9 cellular contexts compared by ENCODE assay signal in the genomic region with DNA sequence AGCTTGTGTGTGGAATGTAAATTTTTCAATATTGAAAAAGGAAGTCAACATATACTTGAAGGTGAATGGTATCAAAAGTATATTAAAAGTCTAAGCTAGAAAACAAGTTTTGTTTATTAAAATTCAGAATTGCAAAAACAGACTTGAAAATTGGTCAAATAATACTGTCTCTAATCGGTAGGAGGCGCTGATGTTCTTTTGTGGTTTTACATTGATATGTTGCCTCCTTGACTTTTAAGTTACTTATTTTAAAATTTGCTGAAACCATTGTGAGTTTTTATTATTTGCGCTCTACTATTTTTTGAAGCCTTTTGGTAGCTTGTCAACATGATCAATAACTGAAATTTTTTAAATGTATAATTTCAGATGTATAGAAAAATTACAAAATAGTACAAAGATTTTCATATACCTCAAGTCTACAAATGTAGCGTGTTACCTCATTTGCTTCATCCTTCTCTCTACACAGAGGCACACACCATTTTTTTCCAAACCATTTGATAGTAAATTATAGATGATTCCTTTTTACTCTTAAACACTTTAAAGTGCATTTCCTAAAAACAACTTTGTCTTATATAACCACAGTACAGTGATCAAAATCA. TPM values are rescaled to one million over a fixed set of nuclear protein-coding genes. Genes with fewer than 3 reads are reported as not detected.
A peak's percentile ranks its signal among the peaks of the same experiment; 100 is the strongest.
DNase-seq lines count a peak whose midpoint lies in the region; ATAC-seq and TF ChIP-seq lines count a peak whose summit lies in the region.
"Had no signal": no experiment of that assay in that cellular context is flagged by ENCODE, and none has a peak within 500 bp of the region (broad histone marks: within the 10 kb centered on the region; RNA-seq: fewer than 3 reads in every experiment).

No MANE protein-coding gene starts in this region.

- no peak for TF ChIP-seq EP300 in transverse colon (IDR thresholded peaks at IDR 0.05; ENCODE audit: low read depth)

- peaks cover 0 to 28% of the 10 kb centered on the region in 2 donors for H3K4me1 ChIP-seq in right atrium auricular region
- H3K4me1 ChIP-seq in transverse colon, result peaks cover 0 to 8% (median 0%) of the 10 kb centered on the region in 4 donors

- H3K9me3 ChIP-seq in right atrium auricular region, result no peaks in the 10 kb centered on the region
- H3K9me3 ChIP-seq in transverse colon, result no peaks in the 10 kb centered on the region

- no peaks in the 10 kb centered on the region for H3K27me3 Mint-ChIP-seq in activated T-cell treated with anti-CD3 and anti-CD28 coated beads, Interleukin-2, amount 50 U/mL, for 72 hours (ENCODE audit: low read depth)
- no peaks in the 10 kb centered on the region for H3K27me3 Mint-ChIP-seq in activated T-cell treated with anti-CD3 and anti-CD28 coated beads, Interleukin-2, amount 50 U/mL, for 4 hours (ENCODE audit: low read depth)
- H3K27me3 Mint-ChIP-seq in WTC11 (ENCODE audit: low read depth), result no peaks in the 10 kb centered on the region
- H3K27me3 Mint-ChIP-seq in activated naive CD4-positive, alpha-beta T cell treated with anti-CD3 and anti-CD28 coated beads for 36 hours (ENCODE audit: low read depth), result no peaks in the 10 kb centered on the region

- H3K27me3 ChIP-seq in right atrium auricular region (no peaks in the 10 kb centered on the region), transverse colon (no peaks in the 10 kb centered on the region)

- TF ChIP-seq POLR2A in transverse colon (IDR thresholded peaks at IDR 0.05), result no peak

- H3K4me1 Mint-ChIP-seq in activated T-cell treated with anti-CD3 and anti-CD28 coated beads, Interleukin-2, amount 50 U/mL, for 72 hours (ENCODE audit: low read depth), result peaks cover 44% of the 10 kb centered on the region
- H3K4me1 Mint-ChIP-seq in activated T-cell treated with anti-CD3 and anti-CD28 coated beads, Interleukin-2, amount 50 U/mL, for 4 hours (ENCODE audit: low read depth), result peaks cover 30% of the 10 kb centered on the region
- H3K4me1 Mint-ChIP-seq in WTC11, result no peaks in the 10 kb centered on the region
- peaks cover 33% of the 10 kb centered on the region for H3K4me1 Mint-ChIP-seq in activated naive CD4-positive, alpha-beta T cell treated with anti-CD3 and anti-CD28 coated beads for 36 hours (ENCODE audit: low read depth)

- DNase-seq in activated T-cell treated with anti-CD3 and anti-CD28 coated beads, Interleukin-2, amount 50 U/mL, for 72 hours, result no peak
- DNase-seq in activated T-cell treated with anti-CD3 and anti-CD28 coated beads, Interleukin-2, amount 50 U/mL, for 4 hours, result no peak
- DNase-seq in WTC11 (ENCODE audit: low spot score), result no peak
- DNase-seq in right atrium auricular region (ENCODE audit: low spot score), result no peak
- no peak for DNase-seq in transverse colon
- DNase-seq in sciatic nerve (ENCODE audit: low spot score), result no peak
- no peak for DNase-seq in activated naive CD4-positive, alpha-beta T cell treated with anti-CD3 and anti-CD28 coated beads for 36 hours
- DNase-seq in 8988T, result no peak

- 30 to 51% methylated on average over 4 of the region's 4 CpGs for WGBS in transverse colon (ENCODE audit: low coverage in 1 of 2), 2 donors

- ATAC-seq in activated T-cell treated with anti-CD3 and anti-CD28 coated beads, Interleukin-2, amount 50 U/mL, for 72 hours (replicated peaks in 1 of 2), result no peak
- no peak for ATAC-seq in activated T-cell treated with anti-CD3 and anti-CD28 coated beads, Interleukin-2, amount 50 U/mL, for 4 hours
- no peak for ATAC-seq in WTC11
- no peak for ATAC-seq in sciatic nerve

- peak; percentile 27; the same call in 1 of the 2 replicates for TF ChIP-seq CTCF in WTC11 (IDR thresholded peaks at IDR 0.05)
- peak; percentile 45 to 87 for TF ChIP-seq CTCF in right atrium auricular region (IDR thresholded peaks at IDR 0.05)
- TF ChIP-seq CTCF in transverse colon (IDR thresholded peaks at IDR 0.05), result peak; percentile 77 to 85 (median 79)

- in situ Hi-C loops in transverse colon (cut with MboI; ENCODE audit: low pct_ligation_motif_present in 1 of 4, low pct_unique_long_range_greater_than_20kb in 1 of 4, low sequenced_read_pairs in 3 of 4), result loop anchor here (5.0 to 25.0 kb wide), 5 partner anchors 136 to 709 kb away; a partner anchor contains a TSS

- H3K27ac ChIP-seq in right atrium auricular region (no peak overlapping the region), transverse colon (no peak overlapping the region)

- no peak overlapping the region for H3K4me3 ChIP-seq in right atrium auricular region
- H3K4me3 ChIP-seq in transverse colon, result no peak overlapping the region

- CTCF ChIA-PET in WTC11 (lab: Charles Lee), result interaction anchor here (0.6 to 1.2 kb wide), 5 partner anchors 19 to 346 kb away, joined by 3 to 4 read pairs (median 3); a partner anchor contains a TSS
- CTCF ChIA-PET in activated naive CD4-positive, alpha-beta T cell treated with anti-CD3 and anti-CD28 coated beads for 36 hours (lab: Charles Lee), result interaction anchor here (0.6 to 1.9 kb wide), 11 partner anchors 14 to 271 kb away, joined by 3 to 10 read pairs (median 4); a partner anchor contains a TSS

- no peak overlapping the region for H3K4me3 Mint-ChIP-seq in activated T-cell treated with anti-CD3 and anti-CD28 coated beads, Interleukin-2, amount 50 U/mL, for 72 hours
- H3K4me3 Mint-ChIP-seq in activated T-cell treated with anti-CD3 and anti-CD28 coated beads, Interleukin-2, amount 50 U/mL, for 4 hours, result no peak overlapping the region
- no peak overlapping the region for H3K4me3 Mint-ChIP-seq in WTC11
- H3K4me3 Mint-ChIP-seq in activated naive CD4-positive, alpha-beta T cell treated with anti-CD3 and anti-CD28 coated beads for 36 hours, result no peak overlapping the region
- H3K4me3 Mint-ChIP-seq: T-helper 1 cell treated with Interleukin-12 subunit alpha and Interleukin-12 subunit beta and Interleukin-4 antibody, amounts not matched to agents 30 μg/mL and 1 μg/mL, for 36 hours had no signal

- peak overlapping the region; percentile 60 for H3K27ac Mint-ChIP-seq in activated T-cell treated with anti-CD3 and anti-CD28 coated beads, Interleukin-2, amount 50 U/mL, for 72 hours
- no peak overlapping the region for H3K27ac Mint-ChIP-seq in WTC11
- no peak overlapping the region for H3K27ac Mint-ChIP-seq in activated naive CD4-positive, alpha-beta T cell treated with anti-CD3 and anti-CD28 coated beads for 36 hours
- H3K27ac Mint-ChIP-seq: T-helper 1 cell treated with Interleukin-12 subunit alpha and Interleukin-12 subunit beta and Interleukin-4 antibody, amounts not matched to agents 30 μg/mL and 1 μg/mL, for 36 hours had no signal

- peaks cover 58% of the 10 kb centered on the region for H3K36me3 ChIP-seq in right atrium auricular region
- H3K36me3 ChIP-seq in transverse colon, result peaks cover 0 to 58% (median 17%) of the 10 kb centered on the region in 4 donors

- H3K36me3 Mint-ChIP-seq in activated T-cell treated with anti-CD3 and anti-CD28 coated beads, Interleukin-2, amount 50 U/mL, for 72 hours (ENCODE audit: insufficient read depth in 2 of 2), result peaks cover 6 to 25% of the 10 kb centered on the region in 2 donors
- peaks cover 47% of the 10 kb centered on the region for H3K36me3 Mint-ChIP-seq in activated T-cell treated with anti-CD3 and anti-CD28 coated beads, Interleukin-2, amount 50 U/mL, for 4 hours (ENCODE audit: insufficient read depth)
- peaks cover 60% of the 10 kb centered on the region for H3K36me3 Mint-ChIP-seq in WTC11
- H3K36me3 Mint-ChIP-seq in activated naive CD4-positive, alpha-beta T cell treated with anti-CD3 and anti-CD28 coated beads for 36 hours (ENCODE audit: low read depth), result peaks cover 29% of the 10 kb centered on the region

- intact Hi-C loops in transverse colon (cut with DNase I; ENCODE audit: low total_unique reads), result loop anchor here (2.0 kb wide), 1 partner anchor 73 kb away; a partner anchor contains a TSS
- intact Hi-C loops in sciatic nerve (cut with DNase I), result loop anchor here (5.0 kb wide), 1 partner anchor 136 kb away; no protein-coding TSS in a partner anchor
- intact Hi-C loops in activated naive CD4-positive, alpha-beta T cell treated with anti-CD3 and anti-CD28 coated beads for 36 hours (cut with micrococcal nuclease), result loop anchor here (1.0 to 10.0 kb wide), 9 partner anchors 76 to 751 kb away; a partner anchor contains a TSS

- POLR2A ChIA-PET in WTC11 (lab: Charles Lee), result interaction anchor here (0.7 kb wide), 1 partner anchor 76 kb away, joined by 5 read pairs; no protein-coding TSS in a partner anchor

- no peaks in the 10 kb centered on the region for H3K9me3 Mint-ChIP-seq in activated T-cell treated with anti-CD3 and anti-CD28 coated beads, Interleukin-2, amount 50 U/mL, for 72 hours
- no peaks in the 10 kb centered on the region for H3K9me3 Mint-ChIP-seq in activated T-cell treated with anti-CD3 and anti-CD28 coated beads, Interleukin-2, amount 50 U/mL, for 4 hours
- H3K9me3 Mint-ChIP-seq in WTC11, result no peaks in the 10 kb centered on the region
- no peaks in the 10 kb centered on the region for H3K9me3 Mint-ChIP-seq in activated naive CD4-positive, alpha-beta T cell treated with anti-CD3 and anti-CD28 coated beads for 36 hours
- H3K9me3 Mint-ChIP-seq: T-helper 1 cell treated with Interleukin-12 subunit alpha and Interleukin-12 subunit beta and Interleukin-4 antibody, amounts not matched to agents 30 μg/mL and 1 μg/mL, for 36 hours had no signal

TF ChIP-seq in WTC11, 78 proteins besides CTCF, POLR2A, EP300 and RAD21 (continues in another document):
- TF ChIP-seq, protein P1, sequence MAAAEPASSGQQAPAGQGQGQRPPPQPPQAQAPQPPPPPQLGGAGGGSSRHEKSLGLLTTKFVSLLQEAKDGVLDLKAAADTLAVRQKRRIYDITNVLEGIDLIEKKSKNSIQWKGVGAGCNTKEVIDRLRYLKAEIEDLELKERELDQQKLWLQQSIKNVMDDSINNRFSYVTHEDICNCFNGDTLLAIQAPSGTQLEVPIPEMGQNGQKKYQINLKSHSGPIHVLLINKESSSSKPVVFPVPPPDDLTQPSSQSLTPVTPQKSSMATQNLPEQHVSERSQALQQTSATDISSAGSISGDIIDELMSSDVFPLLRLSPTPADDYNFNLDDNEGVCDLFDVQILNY (CRISPR knock-in tag; IDR thresholded peaks at IDR 0.05), result no peak
- TF ChIP-seq, protein P2, sequence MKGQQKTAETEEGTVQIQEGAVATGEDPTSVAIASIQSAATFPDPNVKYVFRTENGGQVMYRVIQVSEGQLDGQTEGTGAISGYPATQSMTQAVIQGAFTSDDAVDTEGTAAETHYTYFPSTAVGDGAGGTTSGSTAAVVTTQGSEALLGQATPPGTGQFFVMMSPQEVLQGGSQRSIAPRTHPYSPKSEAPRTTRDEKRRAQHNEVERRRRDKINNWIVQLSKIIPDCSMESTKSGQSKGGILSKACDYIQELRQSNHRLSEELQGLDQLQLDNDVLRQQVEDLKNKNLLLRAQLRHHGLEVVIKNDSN (CRISPR knock-in tag; IDR thresholded peaks at IDR 0.05), result no peak

RNA-seq across cellular contexts. Expression of a gene that starts 6.9 kb away (rescaled TPM):
- total RNA-seq in activated T-cell treated with anti-CD3 and anti-CD28 coated beads, Interleukin-2, amount 50 U/mL, for 72 hours, result 100 to 1,000 TPM; 191 to 207 TPM
- total RNA-seq in activated T-cell treated with anti-CD3 and anti-CD28 coated beads, Interleukin-2, amount 50 U/mL, for 4 hours, result 100 to 1,000 TPM; 252 to 270 (median 270) TPM
- 282 to 302 TPM (median 294 TPM) in 3 replicates for total RNA-seq in WTC11 (2021)
- total RNA-seq in right atrium auricular region, result 10 to 100 TPM; 75.4 to 80.7 TPM
- total RNA-seq in transverse colon, result 10 to 100 TPM; 28.1 to 92.8 (median 51.5) TPM
- total RNA-seq in sciatic nerve, result 110 TPM
- 100 to 1,000 TPM; 255 to 275 TPM for total RNA-seq in activated naive CD4-positive, alpha-beta T cell treated with anti-CD3 and anti-CD28 coated beads for 36 hours

Comparison
In these comparisons a context has a peak if more than half of its experiments do, and no peak if none do; other contexts are left out.
1. CTCF ChIP-seq: peak in every context shown above with its lines; median percentile 79 in transverse colon; 66 in right atrium auricular region; 27 in WTC11.